In genomic region chr6:170256641-170257040, GRCh38 we compare ENCODE assay signal across 1 cellular context.
TF ChIP-seq lines count a peak whose summit lies in the region.

No MANE protein-coding gene starts in this region.

TF ChIP-seq in HepG2, 621 proteins besides CTCF, POLR2A, EP300 and RAD21:
- TF ChIP-seq KAT2B (IDR thresholded peaks at IDR 0.05; ENCODE audit: borderline replicate concordance, low read depth, low read length) (no peak), TRAFD1 (CRISPR knock-in tag; IDR thresholded peaks at IDR 0.05; ENCODE audit: borderline replicate concordance) (no peak), FOXP1 (IDR thresholded peaks at IDR 0.05) (no peak), FOXP1 (CRISPR knock-in tag; IDR thresholded peaks at IDR 0.05) (no peak), MEIS2 (CRISPR knock-in tag; IDR thresholded peaks at IDR 0.05) (no peak), DMAP1 (CRISPR knock-in tag; IDR thresholded peaks at IDR 0.05) (no peak), GATAD2A (CRISPR knock-in tag; IDR thresholded peaks at IDR 0.05) (no peak), CBX2 (IDR thresholded peaks at IDR 0.05; ENCODE audit: low read depth, low read length) (0 out of 2 replicates have a peak, but pooled peaks have one; percentile 51), CBX2 (CRISPR knock-in tag; IDR thresholded peaks at IDR 0.05; ENCODE audit: low read depth) (no peak), SIN3A (IDR thresholded peaks at IDR 0.05; ENCODE audit: borderline replicate concordance, low read depth, low read length) (no peak), MXI1 (IDR thresholded peaks at IDR 0.05; ENCODE audit: borderline replicate concordance, low read depth, low read length) (no peak)
TF ChIP-seq in HepG2: peak in this region for 1.
